10 cellular contexts compared by ENCODE assay signal in genomic region chr12:42468853-42469252, GRCh38.
DNase-seq lines count a peak whose midpoint lies in the region; ATAC-seq, FAIRE-seq and TF ChIP-seq lines count a peak whose summit lies in the region.
"Had no signal": no experiment of that assay in that cellular context is flagged by ENCODE, and none has a peak within 500 bp of the region (broad histone marks: within the 10 kb centered on the region; RNA-seq: fewer than 3 reads in every experiment).

No MANE protein-coding gene starts in this region.

- dilution Hi-C loops in endothelial cell of umbilical vein (cut with MboI; ENCODE audit: extremely low pct_ligation_motif_present, low sequenced_read_pairs) = no loop called here

- no peak for TF ChIP-seq CTCF in endothelial cell of umbilical vein (IDR thresholded peaks at IDR 0.05; ENCODE audit: extremely low read depth in 1 of 2, insufficient read depth in 1 of 2, low read depth in 1 of 2, low read length in 2 of 2)

- peaks cover 0 to 16% (median 4%) of the 10 kb centered on the region in 11 experiments; a peak in 8 of 22 replicates for H3K9me3 ChIP-seq in BLaER1 treated with 17β-estradiol and CSF1 and Interleukin-3, amounts not matched to agents 10 nM and 100 nM (replicated peaks in 1 of 11)
- no peaks in the 10 kb centered on the region for H3K9me3 ChIP-seq in endothelial cell of umbilical vein (replicated peaks; ENCODE audit: control insufficient read depth, insufficient read depth, low read length)

- CTCF ChIA-PET in endothelial cell of umbilical vein (lab: Charles Lee) = interaction anchor here (1.2 to 4.7 kb wide), 9 partner anchors 10 to 870 kb away, joined by 3 to 20 read pairs (median 6); no protein-coding TSS in a partner anchor

- intact Hi-C loops in endothelial cell of umbilical vein (cut with micrococcal nuclease) = no loop called here

- FAIRE-seq in endothelial cell of umbilical vein (lab: Jason Lieb, UNC) (peak; percentile 4), GM12892 (lab: Jason Lieb, UNC) (no peak)

- peak overlapping the region; percentile 37 to 66 (median 50); a peak in 19 of 20 replicates for H3K4me3 ChIP-seq in BLaER1 treated with 17β-estradiol and CSF1 and Interleukin-3, amounts not matched to agents 10 nM and 100 nM
- H3K4me3 ChIP-seq in endothelial cell of umbilical vein (replicated peaks in 1 of 3; ENCODE audit: insufficient read depth in 1 of 3, low read depth in 1 of 3, low read length in 3 of 3) = no peak overlapping the region

- DNase-seq in endothelial cell of umbilical vein (ENCODE audit: low read depth, low spot score) = no peak
- DNase-seq in RKO (ENCODE audit: low spot score) = no peak
- no peak for DNase-seq in DMS53 (lab: John Stamatoyannopoulos, UW)
- DNase-seq in GM12892 (ENCODE audit: insufficient read length) = no peak
- DNase-seq: activated CD4-positive, alpha-beta T cell treated with anti-CD3 and anti-CD28 coated beads for 1 hour; NCI-H446 had no signal

- peaks cover 51% of the 10 kb centered on the region for H3K79me2 ChIP-seq in endothelial cell of umbilical vein (ENCODE audit: control insufficient read depth, insufficient read depth, low read length)

- peak overlapping the region in 5 of 11 experiments; percentile 7 to 44 (median 14); a peak in 7 of 22 replicates for H3K27ac ChIP-seq in BLaER1 treated with 17β-estradiol and CSF1 and Interleukin-3, amounts not matched to agents 10 nM and 100 nM
- peak overlapping the region; percentile 5 for H3K27ac ChIP-seq in endothelial cell of umbilical vein (ENCODE audit: insufficient read depth, low read depth, low read length)

- no peaks in the 10 kb centered on the region for H3K9me1 ChIP-seq in endothelial cell of umbilical vein (replicated peaks; ENCODE audit: control insufficient read depth, extremely low read depth, insufficient read depth, low read length)

- no peak for TF ChIP-seq POLR2A in endothelial cell of umbilical vein (IDR thresholded peaks at IDR 0.05; ENCODE audit: low read depth, low read length)
- no peak for TF ChIP-seq POLR2A in GM12892 (IDR thresholded peaks at IDR 0.05; ENCODE audit: low read depth, low read length)

- peaks cover 2 to 24% (median 19%) of the 10 kb centered on the region in 11 experiments; a peak in 14 of 22 replicates for H3K36me3 ChIP-seq in BLaER1 treated with 17β-estradiol and CSF1 and Interleukin-3, amounts not matched to agents 10 nM and 100 nM
- peaks cover 27 to 56% of the 10 kb centered on the region in 2 experiments for H3K36me3 ChIP-seq in endothelial cell of umbilical vein (ENCODE audit: control insufficient read depth in 2 of 2, extremely low read depth in 1 of 2, insufficient read depth in 2 of 2, low read length in 2 of 2)

- no peaks in the 10 kb centered on the region for H3K27me3 ChIP-seq in BLaER1 treated with 17β-estradiol and CSF1 and Interleukin-3, amounts not matched to agents 10 nM and 100 nM
- no peaks in the 10 kb centered on the region for H3K27me3 ChIP-seq in endothelial cell of umbilical vein (ENCODE audit: control insufficient read depth in 2 of 2, insufficient read depth in 2 of 2, low read length in 2 of 2)

- no peaks in the 10 kb centered on the region for H4K20me1 ChIP-seq in BLaER1 treated with 17β-estradiol and CSF1 and Interleukin-3, amounts not matched to agents 10 nM and 100 nM
- peaks cover 8% of the 10 kb centered on the region for H4K20me1 ChIP-seq in endothelial cell of umbilical vein (replicated peaks; ENCODE audit: control insufficient read depth, extremely low read depth, insufficient read depth, low read length)

- peak overlapping the region in 6 of 11 experiments; percentile 10 to 47 (median 39); a peak in 5 of 22 replicates for H3K9ac ChIP-seq in BLaER1 treated with 17β-estradiol and CSF1 and Interleukin-3, amounts not matched to agents 10 nM and 100 nM
- no peak overlapping the region for H3K9ac ChIP-seq in endothelial cell of umbilical vein (replicated peaks; ENCODE audit: extremely low read depth, insufficient read depth, low read length)

- H3K4me1 ChIP-seq in BLaER1 treated with 17β-estradiol and CSF1 and Interleukin-3, amounts not matched to agents 10 nM and 100 nM = peaks cover 24 to 60% (median 41%) of the 10 kb centered on the region in 10 experiments
- peaks cover 43% of the 10 kb centered on the region for H3K4me1 ChIP-seq in endothelial cell of umbilical vein (ENCODE audit: control insufficient read depth, extremely low read depth, insufficient read depth, low read length)

- POLR2A ChIA-PET in endothelial cell of umbilical vein (lab: Charles Lee) = no interaction called here

- peak overlapping the region; percentile 77 to 98 (median 95) for H3K4me2 ChIP-seq in BLaER1 treated with 17β-estradiol and CSF1 and Interleukin-3, amounts not matched to agents 10 nM and 100 nM
- peak overlapping the region; percentile 4 for H3K4me2 ChIP-seq in endothelial cell of umbilical vein (ENCODE audit: insufficient read depth, low read length)

- ATAC-seq in GM19351 (IDR thresholded peaks at IDR 0.05; ENCODE audit: unreplicated experiment) (peak; percentile 5), HG03521 (IDR thresholded peaks at IDR 0.05; ENCODE audit: unreplicated experiment) (peak; percentile 0)
- ATAC-seq in activated CD4-positive, CD25-positive, alpha-beta regulatory T cell treated with anti-CD3 and anti-CD28 coated beads, Interleukin-2, amount 50 U/mL, for 24 hours = no peak

- H2AFZ ChIP-seq in endothelial cell of umbilical vein (ENCODE audit: low read depth, low read length) = no peak overlapping the region

- BruUV-seq in endothelial cell of umbilical vein (replicated peaks; lab: Mats Ljungman, UMichigan) = no TSS peak

TF ChIP-seq in endothelial cell of umbilical vein, 7 proteins besides CTCF, POLR2A, EP300 and RAD21:
- TF ChIP-seq EZH2 (IDR thresholded peaks at IDR 0.05; ENCODE audit: borderline replicate concordance, low read depth, low read length, severe bottlenecking) (no peak), POLR2AphosphoS5 (IDR thresholded peaks at IDR 0.05; ENCODE audit: insufficient read depth, low read depth, low read length) (no peak), JUN (IDR thresholded peaks at IDR 0.05; ENCODE audit: borderline replicate concordance, insufficient read depth, insufficient read length, low read depth) (no peak), GATA2 (IDR thresholded peaks at IDR 0.05; ENCODE audit: insufficient read depth, insufficient read length, low read depth, low read length) (no peak), FOS (IDR thresholded peaks at IDR 0.05; ENCODE audit: borderline replicate concordance, insufficient read depth, low read length) (no peak), MYC (IDR thresholded peaks at IDR 0.05; ENCODE audit: low read depth, low read length) (no peak)
- TF ChIP-seq, protein P1, sequence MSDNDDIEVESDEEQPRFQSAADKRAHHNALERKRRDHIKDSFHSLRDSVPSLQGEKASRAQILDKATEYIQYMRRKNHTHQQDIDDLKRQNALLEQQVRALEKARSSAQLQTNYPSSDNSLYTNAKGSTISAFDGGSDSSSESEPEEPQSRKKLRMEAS (IDR thresholded peaks at IDR 0.05; ENCODE audit: insufficient read depth, insufficient read length) = no peak

Comparison
In these comparisons a context has a peak if more than half of its experiments do, and no peak if none do; other contexts are left out.
1. H3K4me3 ChIP-seq: peak in BLaER1 treated with 17β-estradiol and CSF1 and Interleukin-3, amounts not matched to agents 10 nM and 100 nM (10 of 10); none in endothelial cell of umbilical vein (0 of 3).
2. ATAC-seq: peak in GM19351 (single experiment) and HG03521 (single experiment); none in activated CD4-positive, CD25-positive, alpha-beta regulatory T cell treated with anti-CD3 and anti-CD28 coated beads, Interleukin-2, amount 50 U/mL, for 24 hours (0 of 2).